In the genomic region with DNA sequence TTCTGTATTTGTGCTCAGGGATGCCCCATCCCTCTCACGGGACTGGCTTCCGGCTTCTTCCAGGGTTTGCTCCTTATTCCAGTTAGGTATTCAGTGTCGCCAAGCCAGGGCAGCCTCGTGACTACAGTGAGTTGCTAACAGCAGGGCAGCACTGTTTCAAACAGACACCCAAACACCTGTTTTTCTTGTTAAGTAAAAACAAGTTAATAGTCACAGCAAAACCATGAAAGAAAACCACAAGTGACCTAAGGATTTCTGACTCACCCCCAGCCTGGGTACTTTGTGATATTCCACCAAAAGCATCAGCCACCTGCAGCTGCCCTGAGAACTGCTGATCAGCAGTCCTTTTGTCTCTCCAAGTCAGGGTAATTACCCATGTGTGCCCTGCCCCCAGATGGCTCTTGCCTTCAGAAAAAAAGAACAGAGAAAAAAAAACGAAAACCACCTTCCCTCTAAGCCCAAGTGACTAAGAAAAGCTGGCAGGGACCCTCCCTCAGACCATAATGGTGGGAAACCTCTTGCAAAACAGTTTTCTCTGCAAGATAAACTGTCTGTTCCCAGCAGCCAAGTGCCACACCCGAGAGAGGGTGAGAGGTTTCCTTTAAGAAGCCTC, we compare ENCODE assay signal across 8 cellular contexts.
DNase-seq lines count a peak whose midpoint lies in the region; ATAC-seq lines count a peak whose summit lies in the region.

No MANE protein-coding gene starts in this region.

- no peak overlapping the region for H3K4me3 Mint-ChIP-seq in activated CD4-positive, alpha-beta memory T cell treated with anti-CD3 and anti-CD28 coated beads for 36 hours

- H3K4me1 Mint-ChIP-seq in activated CD4-positive, alpha-beta memory T cell treated with anti-CD3 and anti-CD28 coated beads for 36 hours (ENCODE audit: low read depth): peaks cover 57% of the 10 kb centered on the region

- H3K27me3 Mint-ChIP-seq in activated CD4-positive, alpha-beta memory T cell treated with anti-CD3 and anti-CD28 coated beads for 36 hours: peaks cover 22% of the 10 kb centered on the region

- ATAC-seq in HG02970 (IDR thresholded peaks at IDR 0.05; ENCODE audit: low FRiP score, unreplicated experiment): peak; percentile 67

- H3K36me3 Mint-ChIP-seq in activated CD4-positive, alpha-beta memory T cell treated with anti-CD3 and anti-CD28 coated beads for 36 hours: no peaks in the 10 kb centered on the region

- DNase-seq in stimulated activated naive CD4-positive, alpha-beta T cell treated with Interleukin-2 at 50 U/mL for 16 hours (lab: John Stamatoyannopoulos, UW): peak; percentile 54
- no peak for DNase-seq in stimulated activated naive CD4-positive, alpha-beta T cell (lab: John Stamatoyannopoulos, UW)
- peak; percentile 73 for DNase-seq in NCI-H2107 (lab: John Stamatoyannopoulos, UW)
- DNase-seq in activated CD4-positive, alpha-beta memory T cell treated with anti-CD3 and anti-CD28 coated beads for 36 hours: peak; percentile 85
- peak; percentile 39 for DNase-seq in fibroblast of the conjunctiva (ENCODE audit: low read depth)
- peak; percentile 23 for DNase-seq in stimulated activated CD4-positive, alpha-beta T cell treated with anti-CD3 and anti-CD28 coated beads, Interleukin-12 subunit alpha, Interleukin-12 subunit beta, amount 100 ng/mL, for 4 hours
- no peak for DNase-seq in SK-N-DZ (ENCODE audit: low spot score)

- CTCF ChIA-PET in activated CD4-positive, alpha-beta memory T cell treated with anti-CD3 and anti-CD28 coated beads for 36 hours (lab: Charles Lee): no interaction called here

- POLR2A ChIA-PET in activated CD4-positive, alpha-beta memory T cell treated with anti-CD3 and anti-CD28 coated beads for 36 hours (lab: Charles Lee): interaction anchor here (0.9 kb wide), 1 partner anchor 43 kb away, joined by 3 read pairs; no protein-coding TSS in a partner anchor

- intact Hi-C loops in activated CD4-positive, alpha-beta memory T cell treated with anti-CD3 and anti-CD28 coated beads for 36 hours (cut with micrococcal nuclease): loop anchor here (10.0 kb wide), 1 partner anchor 221 kb away; no protein-coding TSS in a partner anchor

- peak overlapping the region; percentile 64 for H3K27ac Mint-ChIP-seq in activated CD4-positive, alpha-beta memory T cell treated with anti-CD3 and anti-CD28 coated beads for 36 hours

- no peaks in the 10 kb centered on the region for H3K9me3 Mint-ChIP-seq in activated CD4-positive, alpha-beta memory T cell treated with anti-CD3 and anti-CD28 coated beads for 36 hours

Comparison
In these comparisons a context has a peak if more than half of its experiments do, and no peak if none do; other contexts are left out.
1. DNase-seq: peak in stimulated activated naive CD4-positive, alpha-beta T cell treated with Interleukin-2 at 50 U/mL for 16 hours (single experiment), NCI-H2107 (single experiment), activated CD4-positive, alpha-beta memory T cell treated with anti-CD3 and anti-CD28 coated beads for 36 hours (single experiment), fibroblast of the conjunctiva (single experiment) and stimulated activated CD4-positive, alpha-beta T cell treated with anti-CD3 and anti-CD28 coated beads, Interleukin-12 subunit alpha, Interleukin-12 subunit beta, amount 100 ng/mL, for 4 hours (single experiment); none in stimulated activated naive CD4-positive, alpha-beta T cell (0 of 6) and SK-N-DZ (single experiment).